ENCODE assay signal across 27 cellular contexts in genomic region chr3:15066467-15066866, GRCh38. TPM values are rescaled to one million over a fixed set of nuclear protein-coding genes. Genes with fewer than 3 reads are reported as not detected.
DNase-seq lines count a peak whose midpoint lies in the region; ATAC-seq lines count a peak whose summit lies in the region.
"Had no signal": no experiment of that assay in that cellular context is flagged by ENCODE, and none has a peak within 500 bp of the region (broad histone marks: within the 10 kb centered on the region; RNA-seq: fewer than 3 reads in every experiment).

No MANE protein-coding gene starts in this region.

- peaks cover 0 to 16% (median 0%) of the 10 kb centered on the region in 3 experiments for H3K36me3 ChIP-seq in naive thymus-derived CD4-positive, alpha-beta T cell (ENCODE audit: control insufficient read depth in 2 of 3, insufficient read depth in 3 of 3, low read length in 3 of 3)

- no peak overlapping the region for H3K27ac Mint-ChIP-seq in stimulated activated naive CD8-positive, alpha-beta T cell treated with anti-CD3 and anti-CD28 coated beads, Interleukin-15, Interleukin-2, amounts not matched to agents 100 ng/mL and 50 ng/mL, for 24 hours
- H3K27ac Mint-ChIP-seq in activated T-helper 17 cell treated with anti-CD3 and anti-CD28 coated beads, Interleukin-2, amount 50 U/mL, for 72 hours, result no peak overlapping the region
- H3K27ac Mint-ChIP-seq in naive thymus-derived CD4-positive, alpha-beta T cell, result peak overlapping the region in 2 of 9 donors; percentile 1 to 8
- H3K27ac Mint-ChIP-seq: activated B cell treated with CpG ODN at 0.5 μM for 24 hours; HFFc6; stimulated activated effector memory CD8-positive, alpha-beta T cell treated with anti-CD3 and anti-CD28 coated beads, Interleukin-12 subunit alpha, Interleukin-12 subunit beta, amount 100 ng/mL, for 72 hours had no signal

- no peak for ATAC-seq in stimulated activated naive CD8-positive, alpha-beta T cell treated with anti-CD3 and anti-CD28 coated beads, Interleukin-15, Interleukin-2, amounts not matched to agents 100 U/mL and 50 U/mL, for 24 hours
- no peak for ATAC-seq in activated T-helper 17 cell treated with anti-CD3 and anti-CD28 coated beads, Interleukin-2, amount 50 U/mL, for 72 hours (replicated peaks)
- no peak for ATAC-seq in naive thymus-derived CD4-positive, alpha-beta T cell
- ATAC-seq: stimulated activated effector memory CD8-positive, alpha-beta T cell treated with anti-CD3 and anti-CD28 coated beads, Interleukin-12 subunit alpha, Interleukin-12 subunit beta, amount 100 ng/mL, for 72 hours had no signal

- H3K4me3 ChIP-seq in naive thymus-derived CD4-positive, alpha-beta T cell (ENCODE audit: low read length), result no peak overlapping the region
- H3K4me3 ChIP-seq: MG63 had no signal

- POLR2A ChIA-PET in naive thymus-derived CD4-positive, alpha-beta T cell (lab: Charles Lee), result interaction anchor here (0.7 to 1.2 kb wide), 3 partner anchors 33 to 120 kb away, joined by 3 to 5 read pairs (median 3); partner anchors contain the start of gene RBSN

- H3K4me1 Mint-ChIP-seq in stimulated activated naive CD8-positive, alpha-beta T cell treated with anti-CD3 and anti-CD28 coated beads, Interleukin-15, Interleukin-2, amounts not matched to agents 100 ng/mL and 50 ng/mL, for 24 hours (ENCODE audit: low read depth), result peaks cover 28% of the 10 kb centered on the region
- peaks cover 4% of the 10 kb centered on the region for H3K4me1 Mint-ChIP-seq in activated T-helper 17 cell treated with anti-CD3 and anti-CD28 coated beads, Interleukin-2, amount 50 U/mL, for 72 hours
- peaks cover 16 to 31% (median 23%) of the 10 kb centered on the region in 7 donors for H3K4me1 Mint-ChIP-seq in naive thymus-derived CD4-positive, alpha-beta T cell

- intact Hi-C loops in naive thymus-derived CD4-positive, alpha-beta T cell (cut with micrococcal nuclease), result loop anchor here in 1 of 2 donors (10.0 kb wide), 1 partner anchor 1642 kb away; the partner anchor contains the start of gene NUP210

- CTCF ChIA-PET in naive thymus-derived CD4-positive, alpha-beta T cell (lab: Charles Lee), result no interaction called here

- H3K27me3 ChIP-seq in naive thymus-derived CD4-positive, alpha-beta T cell (ENCODE audit: control insufficient read depth in 2 of 2, insufficient read depth in 2 of 2, low read length in 2 of 2), result no peaks in the 10 kb centered on the region
- H3K27me3 ChIP-seq: MG63, testis had no signal

- peaks cover 7 to 14% of the 10 kb centered on the region in 2 donors for H3K4me1 ChIP-seq in naive thymus-derived CD4-positive, alpha-beta T cell (ENCODE audit: control insufficient read depth in 2 of 2, insufficient read depth in 2 of 2, low read length in 2 of 2)

- H3K9me3 ChIP-seq in naive thymus-derived CD4-positive, alpha-beta T cell (ENCODE audit: control insufficient read depth in 2 of 3, low read length in 3 of 3), result no peaks in the 10 kb centered on the region
- H3K9me3 ChIP-seq: MG63, SK-N-SH, testis had no signal

- no peak overlapping the region for H3K27ac ChIP-seq in naive thymus-derived CD4-positive, alpha-beta T cell (ENCODE audit: low read depth, low read length)

- H3K36me3 Mint-ChIP-seq in stimulated activated naive CD8-positive, alpha-beta T cell treated with anti-CD3 and anti-CD28 coated beads, Interleukin-15, Interleukin-2, amounts not matched to agents 100 ng/mL and 50 ng/mL, for 24 hours (ENCODE audit: low read depth), result peaks cover 22% of the 10 kb centered on the region
- H3K36me3 Mint-ChIP-seq in activated T-helper 17 cell treated with anti-CD3 and anti-CD28 coated beads, Interleukin-2, amount 50 U/mL, for 72 hours (ENCODE audit: low read depth), result peaks cover 19% of the 10 kb centered on the region
- peaks cover 4 to 13% (median 6%) of the 10 kb centered on the region in 5 donors for H3K36me3 Mint-ChIP-seq in naive thymus-derived CD4-positive, alpha-beta T cell

- no peaks in the 10 kb centered on the region for H3K9me3 Mint-ChIP-seq in stimulated activated naive CD8-positive, alpha-beta T cell treated with anti-CD3 and anti-CD28 coated beads, Interleukin-15, Interleukin-2, amounts not matched to agents 100 ng/mL and 50 ng/mL, for 24 hours
- H3K9me3 Mint-ChIP-seq in activated T-helper 17 cell treated with anti-CD3 and anti-CD28 coated beads, Interleukin-2, amount 50 U/mL, for 72 hours, result no peaks in the 10 kb centered on the region
- H3K9me3 Mint-ChIP-seq in naive thymus-derived CD4-positive, alpha-beta T cell, result no peaks in the 10 kb centered on the region
- H3K9me3 Mint-ChIP-seq: activated B cell treated with CpG ODN at 0.5 μM for 24 hours; HFFc6; stimulated activated effector memory CD8-positive, alpha-beta T cell treated with anti-CD3 and anti-CD28 coated beads, Interleukin-12 subunit alpha, Interleukin-12 subunit beta, amount 100 ng/mL, for 72 hours had no signal

- DNase-seq in stimulated activated naive CD8-positive, alpha-beta T cell treated with anti-CD3 and anti-CD28 coated beads, Interleukin-15, Interleukin-2, amounts not matched to agents 100 U/mL and 50 U/mL, for 24 hours, result no peak
- DNase-seq in naive thymus-derived CD4-positive, alpha-beta T cell, result no peak
- DNase-seq in NCI-H2107 (lab: John Stamatoyannopoulos, UW) (no peak), SHP77 (lab: John Stamatoyannopoulos, UW) (no peak)
- no peak for DNase-seq in stimulated activated CD4-positive, alpha-beta T cell treated with anti-CD3 and anti-CD28 coated beads, Interleukin-1b, Interleukin-23, amount 100 ng/mL, for 48 hours
- DNase-seq: activated B cell treated with CpG ODN at 0.5 μM for 24 hours; activated CD4-positive, alpha-beta T cell treated with anti-CD3 and anti-CD28 coated beads, Interleukin-2, amount 50 U/mL, for 48 hours; activated naive CD4-positive, alpha-beta T cell treated with Interleukin-2 at 50 U/mL for 16 hours; activated T-cell treated with anti-CD3 and anti-CD28 coated beads for 4 hours; aorta; central memory CD4-positive, alpha-beta T cell; dermis blood vessel endothelial cell; DMS153; HFFc6; MG63; NCI-H1417; NCI-H2081 treated with DMSO at 0.1 percent for 48 hours; NCI-H446; occipital lobe; SK-N-SH; small intestine; stimulated activated CD4-positive, alpha-beta T cell treated with anti-CD3 and anti-CD28 coated beads, Interleukin-2, amount 100 ng/mL, for 48 hours; T1000; testis had no signal

- peak overlapping the region; percentile 30 for H3K4me3 Mint-ChIP-seq in stimulated activated naive CD8-positive, alpha-beta T cell treated with anti-CD3 and anti-CD28 coated beads, Interleukin-15, Interleukin-2, amounts not matched to agents 100 ng/mL and 50 ng/mL, for 24 hours
- H3K4me3 Mint-ChIP-seq in activated T-helper 17 cell treated with anti-CD3 and anti-CD28 coated beads, Interleukin-2, amount 50 U/mL, for 72 hours, result peak overlapping the region; percentile 95
- H3K4me3 Mint-ChIP-seq in naive thymus-derived CD4-positive, alpha-beta T cell, result peak overlapping the region in 9 of 10 donors; percentile 0 to 95 (median 56)
- H3K4me3 Mint-ChIP-seq: activated B cell treated with CpG ODN at 0.5 μM for 24 hours had no signal

- no peaks in the 10 kb centered on the region for H3K27me3 Mint-ChIP-seq in stimulated activated naive CD8-positive, alpha-beta T cell treated with anti-CD3 and anti-CD28 coated beads, Interleukin-15, Interleukin-2, amounts not matched to agents 100 ng/mL and 50 ng/mL, for 24 hours
- no peaks in the 10 kb centered on the region for H3K27me3 Mint-ChIP-seq in activated T-helper 17 cell treated with anti-CD3 and anti-CD28 coated beads, Interleukin-2, amount 50 U/mL, for 72 hours
- H3K27me3 Mint-ChIP-seq in naive thymus-derived CD4-positive, alpha-beta T cell, result no peaks in the 10 kb centered on the region
- H3K27me3 Mint-ChIP-seq: activated B cell treated with CpG ODN at 0.5 μM for 24 hours had no signal

RNA-seq across cellular contexts. Expression of gene MRPS25, which starts 1.4 kb away (rescaled TPM):
- total RNA-seq in activated T-helper 17 cell treated with anti-CD3 and anti-CD28 coated beads, Interleukin-2, amount 50 U/mL, for 72 hours, result 10 to 100 TPM; 43.7 to 80.5 TPM
- 100 to 1,000 TPM in 1 of 5 experiments, 10 to 100 TPM in 4; 57.6 to 104 (median 76.0) TPM for total RNA-seq in naive thymus-derived CD4-positive, alpha-beta T cell
- polyA plus RNA-seq in naive thymus-derived CD4-positive, alpha-beta T cell, result 10 to 100 TPM; 20.2 to 23.9 TPM

RNA-seq across cellular contexts. Expression of gene RBSN, which starts 32.5 kb away (rescaled TPM):
- total RNA-seq in activated T-helper 17 cell treated with anti-CD3 and anti-CD28 coated beads, Interleukin-2, amount 50 U/mL, for 72 hours, result 10 to 100 TPM; 15.9 to 19.0 TPM
- 10 to 100 TPM; 20.5 to 54.4 (median 39.6) TPM for total RNA-seq in naive thymus-derived CD4-positive, alpha-beta T cell
- polyA plus RNA-seq in naive thymus-derived CD4-positive, alpha-beta T cell, result 10 to 100 TPM; 21.6 to 30.3 TPM

Comparison
In these comparisons a context has a peak if more than half of its experiments do, and no peak if none do; other contexts are left out.
1. H3K4me3 Mint-ChIP-seq: peak in every context shown above with its lines; median percentile 95 in activated T-helper 17 cell treated with anti-CD3 and anti-CD28 coated beads, Interleukin-2, amount 50 U/mL, for 72 hours; 56 in naive thymus-derived CD4-positive, alpha-beta T cell; 30 in stimulated activated naive CD8-positive, alpha-beta T cell treated with anti-CD3 and anti-CD28 coated beads, Interleukin-15, Interleukin-2, amounts not matched to agents 100 ng/mL and 50 ng/mL, for 24 hours.